8 cellular contexts compared by ENCODE assay signal in the genomic region with DNA sequence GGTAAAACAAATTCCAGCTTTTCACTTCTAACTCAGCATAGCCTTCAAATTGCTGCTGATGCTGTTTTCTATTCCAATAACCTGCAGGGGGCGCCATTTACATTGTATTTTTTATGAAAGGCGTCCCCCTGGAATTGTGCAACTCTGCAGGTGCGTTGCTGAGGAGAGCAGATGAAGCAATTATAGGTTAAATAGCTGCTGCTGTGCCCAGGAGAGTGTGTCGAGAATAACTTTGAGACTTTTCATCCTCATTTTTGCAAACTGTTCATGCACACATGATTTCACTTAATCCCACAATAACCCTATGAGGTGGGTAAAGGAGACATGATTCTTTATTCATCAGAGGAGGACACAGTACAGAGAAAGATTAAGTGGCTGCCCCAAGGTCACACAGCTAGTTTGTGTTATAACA.
A peak's percentile ranks its signal among the peaks of the same experiment; 100 is the strongest.
DNase-seq lines count a peak whose midpoint lies in the region; ATAC-seq and TF ChIP-seq lines count a peak whose summit lies in the region.

No MANE protein-coding gene starts in this region.

- H3K27me3 ChIP-seq in AG04450 (ENCODE audit: control insufficient read depth, insufficient read depth, low read length): no peaks in the 10 kb centered on the region

- H3K27ac Mint-ChIP-seq in activated B cell treated with CpG ODN at 0.5 μM for 24 hours: no peak overlapping the region

- H3K9me3 ChIP-seq in AG04450 (ENCODE audit: control insufficient read depth, insufficient read depth, low read length): no peaks in the 10 kb centered on the region

- no peak overlapping the region for H3K27ac ChIP-seq in AG04450 (ENCODE audit: low read depth, low read length)

- no peak overlapping the region for H3K4me3 Mint-ChIP-seq in activated B cell treated with CpG ODN at 0.5 μM for 24 hours

- WGBS in lower leg skin, 2 donors: 1 to 2% methylated on average over 4 of the region's 4 CpGs

- H3K4me1 Mint-ChIP-seq in activated B cell treated with CpG ODN at 0.5 μM for 24 hours: no peaks in the 10 kb centered on the region

- no peaks in the 10 kb centered on the region for H3K36me3 Mint-ChIP-seq in activated B cell treated with CpG ODN at 0.5 μM for 24 hours (ENCODE audit: low read depth)

- H3K4me3 ChIP-seq in AG04450 (ENCODE audit: low read depth, low read length) (no peak overlapping the region), lower leg skin (ENCODE audit: low read depth, poor library complexity, severe bottlenecking) (no peak overlapping the region)

- CTCF ChIA-PET in AG04450 (lab: Charles Lee) (interaction anchor here (0.6 to 7.2 kb wide), 73 partner anchors 8 to 831 kb away, joined by 3 to 96 read pairs (median 4); no protein-coding TSS in a partner anchor), activated B cell treated with CpG ODN at 0.5 μM for 24 hours (lab: Charles Lee) (interaction anchor here (0.8 to 4.2 kb wide), 18 partner anchors 8 to 833 kb away, joined by 3 to 87 read pairs (median 4); no protein-coding TSS in a partner anchor)

- H3K27me3 Mint-ChIP-seq in activated B cell treated with CpG ODN at 0.5 μM for 24 hours: no peaks in the 10 kb centered on the region

- TF ChIP-seq CTCF in AG04450 (IDR thresholded peaks at IDR 0.05; ENCODE audit: low read depth, low read length) (peak; percentile 76), activated B cell treated with CpG ODN at 0.5 μM for 24 hours (IDR thresholded peaks at IDR 0.05) (peak; percentile 68), lower leg skin (IDR thresholded peaks at IDR 0.05) (peak in 2 of 3 donors; percentile 15 to 65)

- no peaks in the 10 kb centered on the region for H3K9me3 Mint-ChIP-seq in activated B cell treated with CpG ODN at 0.5 μM for 24 hours

- peak; percentile 91 for ATAC-seq in GM18511 (IDR thresholded peaks at IDR 0.05; ENCODE audit: unreplicated experiment)
- ATAC-seq in HG03139 (IDR thresholded peaks at IDR 0.05; ENCODE audit: unreplicated experiment): peak; percentile 49
- ATAC-seq in activated B cell treated with CpG ODN at 0.5 μM for 24 hours (ENCODE audit: low read depth): peak; percentile 40

- no peak for TF ChIP-seq POLR2A in lower leg skin (IDR thresholded peaks at IDR 0.05)

- DNase-seq in AG04450 (ENCODE audit: low read depth, low spot score) (no peak), NCI-H2196 treated with DMSO at 0.1 percent for 48 hours (lab: John Stamatoyannopoulos, UW; ENCODE audit: unreplicated experiment) (peak; percentile 84), activated B cell treated with CpG ODN at 0.5 μM for 24 hours (no peak), cerebellar cortex (ENCODE audit: low spot score) (peak; percentile 92), lower leg skin (ENCODE audit: low spot score in 2 of 2) (peak; percentile 83 to 89)
- peak; percentile 31 for DNase-seq in stimulated activated CD8-positive, alpha-beta memory T cell treated with anti-CD3 and anti-CD28 coated beads, Interleukin-12 subunit alpha, Interleukin-12 subunit beta, amount 100 ng/mL, for 24 hours (ENCODE audit: extremely low read depth)

- POLR2A ChIA-PET in AG04450 (lab: Yijun Ruan, JAX): no interaction called here
- POLR2A ChIA-PET in activated B cell treated with CpG ODN at 0.5 μM for 24 hours (lab: Charles Lee): no interaction called here

- intact Hi-C loops in activated B cell treated with CpG ODN at 0.5 μM for 24 hours (cut with micrococcal nuclease) (loop anchor here (1.0 kb wide), 3 partner anchors 677 to 830 kb away; no protein-coding TSS in a partner anchor), lower leg skin (cut with DNase I; ENCODE audit: low total_unique reads) (no loop called here)

Comparison
In these comparisons a context has a peak if more than half of its experiments do, and no peak if none do; other contexts are left out.
1. DNase-seq: peak in NCI-H2196 treated with DMSO at 0.1 percent for 48 hours (single experiment), cerebellar cortex (single experiment), lower leg skin (2 of 2) and stimulated activated CD8-positive, alpha-beta memory T cell treated with anti-CD3 and anti-CD28 coated beads, Interleukin-12 subunit alpha, Interleukin-12 subunit beta, amount 100 ng/mL, for 24 hours (single experiment); none in AG04450 (single experiment) and activated B cell treated with CpG ODN at 0.5 μM for 24 hours (single experiment).
2. ATAC-seq: peak in every context shown above with its lines; median percentile 91 in GM18511; 49 in HG03139; 40 in activated B cell treated with CpG ODN at 0.5 μM for 24 hours.
3. Peak in every context shown above with its lines, with median percentiles within 50 percentile points of each other: CTCF ChIP-seq.